Comparison of ENCODE assay signal across 9 cellular contexts in genomic region chr5:139808481-139809330, GRCh38. TPM values are rescaled to one million over a fixed set of nuclear protein-coding genes. Genes with fewer than 3 reads are reported as not detected.
DNase-seq lines count a peak whose midpoint lies in the region; ATAC-seq and TF ChIP-seq lines count a peak whose summit lies in the region.
"Had no signal": no experiment of that assay in that cellular context is flagged by ENCODE, and none has a peak within 500 bp of the region (broad histone marks: within the 10 kb centered on the region; RNA-seq: fewer than 3 reads in every experiment).

No MANE protein-coding gene starts in this region.

- no peaks in the 10 kb centered on the region for H3K9me3 Mint-ChIP-seq in activated CD4-positive, alpha-beta T cell treated with anti-CD3 and anti-CD28 coated beads, Interleukin-2, amount 10 ng/mL, durations not matched to agents 7 days and 5 days
- no peaks in the 10 kb centered on the region for H3K9me3 Mint-ChIP-seq in stimulated activated effector memory CD8-positive, alpha-beta T cell treated with anti-CD3 and anti-CD28 coated beads, Interleukin-12 subunit alpha, Interleukin-12 subunit beta, amount 100 ng/mL, for 72 hours

- intact Hi-C loops in esophagus muscularis mucosa (cut with DNase I) = no loop called here

- H3K4me3 Mint-ChIP-seq in activated CD4-positive, alpha-beta T cell treated with anti-CD3 and anti-CD28 coated beads, Interleukin-2, amount 10 ng/mL, durations not matched to agents 7 days and 5 days = no peak overlapping the region
- H3K4me3 Mint-ChIP-seq in T-helper 17 cell = no peak overlapping the region
- H3K4me3 Mint-ChIP-seq in stimulated activated effector memory CD8-positive, alpha-beta T cell treated with anti-CD3 and anti-CD28 coated beads, Interleukin-12 subunit alpha, Interleukin-12 subunit beta, amount 100 ng/mL, for 72 hours = no peak overlapping the region

- H3K27ac ChIP-seq in esophagus muscularis mucosa (replicated peaks in 1 of 4) = no peak overlapping the region
- H3K27ac ChIP-seq: KMS-11 had no signal

- H3K27ac Mint-ChIP-seq in activated CD4-positive, alpha-beta T cell treated with anti-CD3 and anti-CD28 coated beads, Interleukin-2, amount 10 ng/mL, durations not matched to agents 7 days and 5 days = no peak overlapping the region
- no peak overlapping the region for H3K27ac Mint-ChIP-seq in T-helper 17 cell
- no peak overlapping the region for H3K27ac Mint-ChIP-seq in stimulated activated effector memory CD8-positive, alpha-beta T cell treated with anti-CD3 and anti-CD28 coated beads, Interleukin-12 subunit alpha, Interleukin-12 subunit beta, amount 100 ng/mL, for 72 hours

- H3K4me1 Mint-ChIP-seq in activated CD4-positive, alpha-beta T cell treated with anti-CD3 and anti-CD28 coated beads, Interleukin-2, amount 10 ng/mL, durations not matched to agents 7 days and 5 days = no peaks in the 10 kb centered on the region
- H3K4me1 Mint-ChIP-seq in T-helper 17 cell = peaks cover 2% of the 10 kb centered on the region
- no peaks in the 10 kb centered on the region for H3K4me1 Mint-ChIP-seq in stimulated activated effector memory CD8-positive, alpha-beta T cell treated with anti-CD3 and anti-CD28 coated beads, Interleukin-12 subunit alpha, Interleukin-12 subunit beta, amount 100 ng/mL, for 72 hours

- no peaks in the 10 kb centered on the region for H3K27me3 Mint-ChIP-seq in activated CD4-positive, alpha-beta T cell treated with anti-CD3 and anti-CD28 coated beads, Interleukin-2, amount 10 ng/mL, durations not matched to agents 7 days and 5 days
- H3K27me3 Mint-ChIP-seq in T-helper 17 cell = peaks cover 68% of the 10 kb centered on the region

- H3K36me3 ChIP-seq in esophagus muscularis mucosa = no peaks in the 10 kb centered on the region

- H3K27me3 ChIP-seq in esophagus muscularis mucosa = peaks cover 0 to 17% (median 0%) of the 10 kb centered on the region in 4 donors

- no peak for TF ChIP-seq CTCF in esophagus muscularis mucosa (IDR thresholded peaks at IDR 0.05)

- no peak for TF ChIP-seq EP300 in esophagus muscularis mucosa (IDR thresholded peaks at IDR 0.05)

- no peak overlapping the region for H3K4me3 ChIP-seq in esophagus muscularis mucosa

- H3K36me3 Mint-ChIP-seq in activated CD4-positive, alpha-beta T cell treated with anti-CD3 and anti-CD28 coated beads, Interleukin-2, amount 10 ng/mL, durations not matched to agents 7 days and 5 days (ENCODE audit: low read depth) = no peaks in the 10 kb centered on the region
- peaks cover 3% of the 10 kb centered on the region for H3K36me3 Mint-ChIP-seq in T-helper 17 cell (ENCODE audit: low read depth)
- H3K36me3 Mint-ChIP-seq in stimulated activated effector memory CD8-positive, alpha-beta T cell treated with anti-CD3 and anti-CD28 coated beads, Interleukin-12 subunit alpha, Interleukin-12 subunit beta, amount 100 ng/mL, for 72 hours = peaks cover 4% of the 10 kb centered on the region

- POLR2A ChIA-PET in activated CD4-positive, alpha-beta T cell treated with anti-CD3 and anti-CD28 coated beads, Interleukin-2, amount 10 ng/mL, durations not matched to agents 7 days and 5 days (lab: Charles Lee) = no interaction called here

- no peaks in the 10 kb centered on the region for H3K9me3 ChIP-seq in T-helper 17 cell (ENCODE audit: control insufficient read depth, low read length, poor library complexity, severe bottlenecking)
- no peaks in the 10 kb centered on the region for H3K9me3 ChIP-seq in esophagus muscularis mucosa

- no peak for TF ChIP-seq POLR2A in esophagus muscularis mucosa (IDR thresholded peaks at IDR 0.05; ENCODE audit: low read depth)

- peak; percentile 55 for ATAC-seq in T-helper 17 cell
- ATAC-seq in stimulated activated effector memory CD8-positive, alpha-beta T cell treated with anti-CD3 and anti-CD28 coated beads, Interleukin-12 subunit alpha, Interleukin-12 subunit beta, amount 100 ng/mL, for 72 hours = peak; percentile 54

- peak; percentile 55 for DNase-seq in activated CD4-positive, alpha-beta T cell treated with anti-CD3 and anti-CD28 coated beads, Interleukin-2, amount 10 ng/mL, durations not matched to agents 7 days and 5 days
- no peak for DNase-seq in activated CD4-positive, alpha-beta T cell treated with anti-CD3 and anti-CD28 coated beads for 1 hour
- DNase-seq in T-helper 17 cell (no peak), glomerular visceral epithelial cell (ENCODE audit: extremely low spot score) (peak; percentile 30), DMS53 treated with DMSO at 0.1 percent for 48 hours (lab: John Stamatoyannopoulos, UW; ENCODE audit: unreplicated experiment) (no peak), T-helper 9 cell (no peak), esophagus muscularis mucosa (ENCODE audit: extremely low spot score) (no peak)
- DNase-seq in stimulated activated effector memory CD8-positive, alpha-beta T cell treated with anti-CD3 and anti-CD28 coated beads, Interleukin-12 subunit alpha, Interleukin-12 subunit beta, amount 100 ng/mL, for 72 hours (ENCODE audit: low spot score in 2 of 2) = peak in 1 of 2 donors; percentile 66

- WGBS in esophagus muscularis mucosa = 47% methylated on average over 13 of the region's 19 CpGs

- CTCF ChIA-PET in activated CD4-positive, alpha-beta T cell treated with anti-CD3 and anti-CD28 coated beads, Interleukin-2, amount 10 ng/mL, durations not matched to agents 7 days and 5 days (lab: Charles Lee) = no interaction called here

- H3K4me1 ChIP-seq in esophagus muscularis mucosa = no peaks in the 10 kb centered on the region

RNA-seq across cellular contexts. Expression of gene PSD2, which starts 13.1 kb away (rescaled TPM):
- total RNA-seq in activated CD4-positive, alpha-beta T cell treated with anti-CD3 and anti-CD28 coated beads, Interleukin-2, amount 10 ng/mL, durations not matched to agents 7 days and 5 days = not detected
- total RNA-seq in T-helper 17 cell = under 1 TPM in 1 of 2 donors, not detected in 1; 0.07 TPM
- under 1 TPM in 3 of 4 donors, not detected in 1; under 0.01 to 0.17 (median 0.13) TPM for total RNA-seq in esophagus muscularis mucosa

Comparison
In these comparisons a context has a peak if more than half of its experiments do, and no peak if none do; other contexts are left out.
1. DNase-seq: peak in activated CD4-positive, alpha-beta T cell treated with anti-CD3 and anti-CD28 coated beads, Interleukin-2, amount 10 ng/mL, durations not matched to agents 7 days and 5 days (single experiment) and glomerular visceral epithelial cell (single experiment); none in activated CD4-positive, alpha-beta T cell treated with anti-CD3 and anti-CD28 coated beads for 1 hour (single experiment), T-helper 17 cell (0 of 3), DMS53 treated with DMSO at 0.1 percent for 48 hours (single experiment), T-helper 9 cell (single experiment) and esophagus muscularis mucosa (single experiment).